Comparison of ENCODE assay signal across 1 cellular context in the genomic region with DNA sequence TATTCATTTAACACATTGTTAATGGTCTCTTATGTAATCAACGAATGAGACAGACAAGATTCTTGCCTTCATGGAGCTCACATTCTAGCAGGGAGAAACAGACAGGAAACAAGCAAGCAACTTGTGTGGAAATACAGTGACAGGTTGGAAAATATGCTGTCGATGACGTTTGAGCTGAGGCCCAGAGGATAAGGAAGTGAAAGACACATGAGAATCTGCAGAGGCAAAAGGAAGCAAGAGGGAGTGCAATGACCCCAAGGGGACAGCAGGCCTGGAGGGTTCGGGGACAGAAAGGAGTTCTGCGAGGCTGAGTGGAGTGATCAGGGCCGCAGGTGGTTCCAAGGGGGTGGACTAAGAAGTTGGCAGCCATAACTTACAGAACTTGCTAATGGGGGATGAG.
TF ChIP-seq lines count a peak whose summit lies in the region.

No MANE protein-coding gene starts in this region.

TF ChIP-seq in GM23338, 12 proteins besides CTCF, POLR2A, EP300 and RAD21 (continued from another document):
- TF ChIP-seq ZNF462 (CRISPR knock-in tag; IDR thresholded peaks at IDR 0.05), result no peak
- TF ChIP-seq CREB1 (CRISPR knock-in tag; IDR thresholded peaks at IDR 0.05; ENCODE audit: low read depth), result no peak
- no peak for TF ChIP-seq NANOG (IDR thresholded peaks at IDR 0.05; ENCODE audit: borderline replicate concordance)
- no peak for TF ChIP-seq ZNF331 (CRISPR knock-in tag; IDR thresholded peaks at IDR 0.05; ENCODE audit: low read depth)
- TF ChIP-seq JUNB (IDR thresholded peaks at IDR 0.05; ENCODE audit: unreplicated experiment), result no peak
- TF ChIP-seq POLR2AphosphoS5 (IDR thresholded peaks at IDR 0.05; ENCODE audit: low read depth), result no peak
